33 cellular contexts compared by ENCODE assay signal in the genomic region with DNA sequence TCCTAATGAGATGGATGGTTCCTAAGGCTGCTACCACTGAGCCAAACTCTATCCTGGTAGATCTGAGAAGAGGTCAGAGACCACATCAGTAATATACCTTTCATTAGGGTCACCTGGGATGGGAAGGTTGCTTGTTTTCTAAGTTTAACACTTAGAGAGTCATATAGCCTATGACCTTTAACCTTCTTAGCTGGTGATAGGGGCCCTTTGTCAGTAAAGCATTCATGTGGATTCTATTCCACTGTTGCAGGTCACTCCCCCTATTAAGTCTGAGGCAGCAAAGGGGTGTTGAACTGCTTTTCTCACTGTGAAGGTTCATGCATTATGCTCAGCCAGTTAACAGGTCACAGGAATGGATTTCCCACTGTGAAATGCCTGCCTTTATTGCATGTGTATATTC. TPM values are rescaled to one million over a fixed set of nuclear protein-coding genes. Genes with fewer than 3 reads are reported as not detected.
DNase-seq lines count a peak whose midpoint lies in the region; ATAC-seq and TF ChIP-seq lines count a peak whose summit lies in the region.
"Had no signal": no experiment of that assay in that cellular context is flagged by ENCODE, and none has a peak within 500 bp of the region (broad histone marks: within the 10 kb centered on the region; RNA-seq: fewer than 3 reads in every experiment).

No MANE protein-coding gene starts in this region.

- no peak overlapping the region for H2AFZ ChIP-seq in OCI-LY1 (ENCODE audit: low read length)

- no peaks in the 10 kb centered on the region for H3K9me3 ChIP-seq in DOHH2 (ENCODE audit: control insufficient read depth, insufficient read depth, low read length)
- no peaks in the 10 kb centered on the region for H3K9me3 ChIP-seq in OCI-LY1 (ENCODE audit: low read length)
- H3K9me3 ChIP-seq in gastroesophageal sphincter: no peaks in the 10 kb centered on the region
- H3K9me3 ChIP-seq: ascending aorta, heart left ventricle, SJCRH30, thoracic aorta, vagina had no signal

- H3K4me3 ChIP-seq in DOHH2 (ENCODE audit: low read length) (peak overlapping the region; percentile 35; the same call in 1 of the 2 replicates), OCI-LY1 (ENCODE audit: low read depth, low read length, poor library complexity, severe bottlenecking) (no peak overlapping the region), gastroesophageal sphincter (no peak overlapping the region)
- H3K4me3 ChIP-seq: ascending aorta, cardiac muscle cell, heart left ventricle, SJCRH30, smooth muscle cell, thoracic aorta, vagina had no signal

- peak overlapping the region; percentile 32 for H3K27ac Mint-ChIP-seq in progenitor cell of endocrine pancreas
- H3K27ac Mint-ChIP-seq: activated naive CD8-positive, alpha-beta T cell treated with anti-CD3 and anti-CD28 coated beads for 36 hours; B cell; stimulated activated naive CD8-positive, alpha-beta T cell treated with anti-CD3 and anti-CD28 coated beads, Interleukin-15, Interleukin-2, amounts not matched to agents 100 ng/mL and 50 ng/mL, for 24 hours had no signal

- H3K4me1 ChIP-seq in DOHH2 (ENCODE audit: control insufficient read depth, low read length) (peaks cover 52% of the 10 kb centered on the region), OCI-LY1 (ENCODE audit: insufficient read depth, low read length, severe bottlenecking) (peaks cover 51% of the 10 kb centered on the region), gastroesophageal sphincter (peaks cover 13 to 67% (median 34%) of the 10 kb centered on the region in 3 donors)
- H3K4me1 ChIP-seq: ascending aorta had no signal

- H3K27me3 ChIP-seq in DOHH2 (ENCODE audit: control insufficient read depth, low read length) (no peaks in the 10 kb centered on the region), OCI-LY1 (ENCODE audit: insufficient read depth, low read length) (no peaks in the 10 kb centered on the region), gastroesophageal sphincter (no peaks in the 10 kb centered on the region)
- H3K27me3 ChIP-seq: ascending aorta, cardiac muscle cell, heart left ventricle, SJCRH30, vagina had no signal

- TF ChIP-seq EP300 in gastroesophageal sphincter (IDR thresholded peaks at IDR 0.05): no peak

- no peak for TF ChIP-seq POLR2A in gastroesophageal sphincter (IDR thresholded peaks at IDR 0.05)

- peaks cover 47% of the 10 kb centered on the region for H3K4me1 Mint-ChIP-seq in progenitor cell of endocrine pancreas (ENCODE audit: low read depth)

- H4K20me1 ChIP-seq in DOHH2 (ENCODE audit: control insufficient read depth, insufficient read depth, low read depth, low read length) (no peaks in the 10 kb centered on the region), OCI-LY1 (ENCODE audit: insufficient read depth, low read length) (no peaks in the 10 kb centered on the region)

- H3F3A ChIP-seq in DOHH2 (ENCODE audit: control insufficient read depth, insufficient read depth): peaks cover 13% of the 10 kb centered on the region
- 0 out of 2 replicates have a peak, but pooled peaks cover 5% of the 10 kb centered on the region for H3F3A ChIP-seq in OCI-LY1 (ENCODE audit: insufficient read depth, low read length)

- H3K36me3 Mint-ChIP-seq in progenitor cell of endocrine pancreas (ENCODE audit: insufficient read depth): no peaks in the 10 kb centered on the region
- H3K36me3 Mint-ChIP-seq: mesothelial cell of epicardium, naive B cell had no signal

- H3K4me3 Mint-ChIP-seq in progenitor cell of endocrine pancreas (ENCODE audit: low read depth): no peak overlapping the region
- H3K4me3 Mint-ChIP-seq: activated naive CD8-positive, alpha-beta T cell treated with anti-CD3 and anti-CD28 coated beads for 36 hours; B cell; CD8-positive, alpha-beta memory T cell; mesothelial cell of epicardium; naive B cell; stimulated activated naive CD8-positive, alpha-beta T cell treated with anti-CD3 and anti-CD28 coated beads, Interleukin-15, Interleukin-2, amounts not matched to agents 100 ng/mL and 50 ng/mL, for 24 hours had no signal

- peak overlapping the region; percentile 59 for H3K4me2 ChIP-seq in DOHH2 (ENCODE audit: low read length)
- no peak overlapping the region for H3K4me2 ChIP-seq in OCI-LY1 (ENCODE audit: low read length)
- H3K4me2 ChIP-seq: smooth muscle cell had no signal

- no peaks in the 10 kb centered on the region for H3K79me2 ChIP-seq in DOHH2 (ENCODE audit: control insufficient read depth, low read length)
- H3K79me2 ChIP-seq in OCI-LY1 (ENCODE audit: insufficient read depth, low read length): no peaks in the 10 kb centered on the region

- TF ChIP-seq CTCF in DOHH2 (IDR thresholded peaks at IDR 0.05; ENCODE audit: low read depth, low read length, poor library complexity, severe bottlenecking) (no peak), OCI-LY1 (IDR thresholded peaks at IDR 0.05; ENCODE audit: low read length) (no peak), gastroesophageal sphincter (IDR thresholded peaks at IDR 0.05) (no peak), progenitor cell of endocrine pancreas (IDR thresholded peaks at IDR 0.05; ENCODE audit: unreplicated experiment) (no peak)

- DNase-seq in progenitor cell of endocrine pancreas (ENCODE audit: low spot score, unreplicated experiment) (no peak), NCI-H2227 (lab: John Stamatoyannopoulos, UW; ENCODE audit: unreplicated experiment) (no peak), putamen (ENCODE audit: low spot score) (no peak)
- no peak for DNase-seq in stimulated activated CD4-positive, alpha-beta T cell treated with anti-CD3 and anti-CD28 coated beads, Interleukin-4, amount 100 ng/mL, for 24 hours
- DNase-seq: ACHN; activated CD4-positive, alpha-beta T cell treated with anti-CD3 and anti-CD28 coated beads for 48 hours; activated effector memory CD4-positive, alpha-beta T cell treated with anti-CD3 and anti-CD28 coated beads, Interleukin-2, amount 50 U/mL, for 16 hours; activated naive CD8-positive, alpha-beta T cell treated with anti-CD3 and anti-CD28 coated beads for 36 hours; CD8-positive, alpha-beta memory T cell; DMS 273 treated with DMSO at 0.1 percent for 48 hours; effector CD8-positive, alpha-beta T cell; EL; heart left ventricle; naive B cell; NCI-H146; NCI-H446; RPMI8226; SJCRH30; SW 1271; T-helper 9 cell had no signal

- no peaks in the 10 kb centered on the region for H3K9me3 Mint-ChIP-seq in progenitor cell of endocrine pancreas (ENCODE audit: low read depth)
- H3K9me3 Mint-ChIP-seq: activated naive CD8-positive, alpha-beta T cell treated with anti-CD3 and anti-CD28 coated beads for 36 hours; CD8-positive, alpha-beta memory T cell; mesothelial cell of epicardium; naive B cell; stimulated activated naive CD8-positive, alpha-beta T cell treated with anti-CD3 and anti-CD28 coated beads, Interleukin-15, Interleukin-2, amounts not matched to agents 100 ng/mL and 50 ng/mL, for 24 hours had no signal

- no peak overlapping the region for H3K9ac ChIP-seq in OCI-LY1 (ENCODE audit: low read length)

- H3K36me3 ChIP-seq in DOHH2 (ENCODE audit: control insufficient read depth, low read length) (no peaks in the 10 kb centered on the region), OCI-LY1 (ENCODE audit: insufficient read depth, low read length) (no peaks in the 10 kb centered on the region), gastroesophageal sphincter (peaks cover 0 to 6% of the 10 kb centered on the region in 2 donors)
- H3K36me3 ChIP-seq: cardiac muscle cell had no signal

- H3K27ac ChIP-seq in DOHH2 (ENCODE audit: low read depth, low read length) (no peak overlapping the region), OCI-LY1 (ENCODE audit: low read depth, low read length, poor library complexity, severe bottlenecking) (peak overlapping the region; percentile 90), gastroesophageal sphincter (peak overlapping the region in 3 of 4 donors; percentile 34 to 72 (median 54))
- H3K27ac ChIP-seq: ascending aorta, epithelial cell of prostate, SJCRH30, thoracic aorta, vagina had no signal

- ATAC-seq in gastroesophageal sphincter (no peak), GM19455 (IDR thresholded peaks at IDR 0.05; ENCODE audit: unreplicated experiment) (no peak)
- ATAC-seq: heart left ventricle had no signal

- no peaks in the 10 kb centered on the region for H3K27me3 Mint-ChIP-seq in progenitor cell of endocrine pancreas
- H3K27me3 Mint-ChIP-seq: activated naive CD8-positive, alpha-beta T cell treated with anti-CD3 and anti-CD28 coated beads for 36 hours; B cell; CD8-positive, alpha-beta memory T cell; naive B cell; stimulated activated naive CD8-positive, alpha-beta T cell treated with anti-CD3 and anti-CD28 coated beads, Interleukin-15, Interleukin-2, amounts not matched to agents 100 ng/mL and 50 ng/mL, for 24 hours had no signal

- H3K9me2 ChIP-seq in DOHH2 (replicated peaks; ENCODE audit: control insufficient read depth, low read length) (no peaks in the 10 kb centered on the region), OCI-LY1 (ENCODE audit: low read depth, low read length) (no peaks in the 10 kb centered on the region)

RNA-seq across cellular contexts. Expression of a gene that starts 6.1 kb away (rescaled TPM):
- total RNA-seq in gastroesophageal sphincter (10 to 100 TPM; 38.7 to 50.6 (median 43.9) TPM), progenitor cell of endocrine pancreas (72.0 and 75.3 TPM in 2 replicates)
